ENCODE assay signal across 19 cellular contexts in the genomic region with DNA sequence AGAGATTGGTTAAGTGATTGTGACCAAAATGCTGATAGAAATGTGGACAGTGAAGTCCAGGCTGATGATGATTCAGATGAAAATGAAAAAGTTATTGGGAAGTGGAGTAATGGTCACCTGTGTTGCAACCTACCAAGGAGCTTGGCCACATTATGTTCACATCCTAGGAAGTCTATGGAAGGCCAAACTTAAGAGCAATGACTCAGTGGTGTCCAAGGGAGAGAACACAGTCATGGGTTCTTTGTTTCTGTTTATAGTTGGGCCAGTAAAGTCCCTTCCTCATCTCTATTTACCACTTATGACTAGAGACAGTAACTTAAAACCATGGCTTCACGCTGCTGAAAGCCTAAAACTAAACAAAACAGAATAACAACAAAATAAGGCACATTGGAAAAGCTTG.
A peak's percentile ranks its signal among the peaks of the same experiment; 100 is the strongest.
DNase-seq lines count a peak whose midpoint lies in the region; ATAC-seq, FAIRE-seq and TF ChIP-seq lines count a peak whose summit lies in the region.
"Had no signal": no experiment of that assay in that cellular context is flagged by ENCODE, and none has a peak within 500 bp of the region (broad histone marks: within the 10 kb centered on the region; RNA-seq: fewer than 3 reads in every experiment).

No MANE protein-coding gene starts in this region.

- no peaks in the 10 kb centered on the region for H3K9me3 ChIP-seq in mesenchymal stem cell (ENCODE audit: control insufficient read depth, low read length)
- H3K9me3 ChIP-seq in MG63, result no peaks in the 10 kb centered on the region
- H3K9me3 ChIP-seq: SJCRH30 had no signal

- no peak for ATAC-seq in GM23338
- ATAC-seq: K562 had no signal

- peaks cover 5% of the 10 kb centered on the region for H3K27me3 Mint-ChIP-seq in GM23338 (ENCODE audit: insufficient read depth, low read depth, poor library complexity)

- TF ChIP-seq CTCF in bronchial epithelial cell (IDR thresholded peaks at IDR 0.05; ENCODE audit: insufficient read depth, low read length, severe bottlenecking) (no peak), GM23338 (conservative IDR thresholded peaks at IDR 0.05; ENCODE audit: low read depth in 2 of 2) (no peak)

- H3K4me2 ChIP-seq in mesenchymal stem cell (ENCODE audit: low read length, poor library complexity, severe bottlenecking), result no peak overlapping the region
- no peak overlapping the region for H3K4me2 ChIP-seq in GM23338

- no peak overlapping the region for H3K18ac ChIP-seq in mesenchymal stem cell (ENCODE audit: low read depth in 1 of 2, low read length in 2 of 2)

- H3K9me2 ChIP-seq in GM23338 (ENCODE audit: insufficient read depth), result peaks cover 5% of the 10 kb centered on the region; the same call in 1 of the 2 replicates

- H3K79me2 ChIP-seq in GM23338 (replicated peaks; ENCODE audit: insufficient read depth), result no peaks in the 10 kb centered on the region

- DNase-seq in DMS53 treated with DMSO at 0.1 percent for 48 hours (lab: John Stamatoyannopoulos, UW; ENCODE audit: unreplicated experiment) (peak; percentile 3), LHCN-M2 (ENCODE audit: low read depth) (peak; percentile 33), bronchial epithelial cell (ENCODE audit: low read depth) (peak; percentile 13), mesenchymal stem cell (peak; percentile 46), MG63 (no peak), GM23338 (ENCODE audit: low spot score) (no peak), NOMO-1 (lab: John Stamatoyannopoulos, UW; ENCODE audit: unreplicated experiment in 2 of 2) (no peak)
- DNase-seq in stimulated activated CD4-positive, alpha-beta T cell treated with anti-CD3 and anti-CD28 coated beads, Interleukin-4, amount 100 ng/mL, for 24 hours, result no peak
- DNase-seq: ACHN, C1 segment of cervical spinal cord, DND-41, GDM1, NCI-H1417, NCI-H187 treated with DMSO at 0.1 percent for 48 hours, NCI-H226, NCI-H524 treated with DMSO at 0.1 percent for 48 hours, SJCRH30 had no signal

- no CpG with 5 or more reads among the region's 1 CpG for WGBS in mesenchymal stem cell

- no peaks in the 10 kb centered on the region for H3K36me3 Mint-ChIP-seq in GM23338 (ENCODE audit: low read depth)

- H3K23ac ChIP-seq in mesenchymal stem cell (ENCODE audit: low read length in 2 of 2), result no peak overlapping the region

- H4K8ac ChIP-seq in mesenchymal stem cell (ENCODE audit: low read length), result no peak overlapping the region

- FAIRE-seq in bronchial epithelial cell (lab: Jason Lieb, UNC), result no peak
- FAIRE-seq: D721Med, K562 had no signal

- no peak overlapping the region for H4K91ac ChIP-seq in mesenchymal stem cell (ENCODE audit: low read length)

- H3K4me1 ChIP-seq in mesenchymal stem cell (ENCODE audit: control insufficient read depth, insufficient read depth, low read depth, low read length) (no peaks in the 10 kb centered on the region), GM23338 (ENCODE audit: insufficient read depth) (no peaks in the 10 kb centered on the region)
- H3K4me1 ChIP-seq: SJCRH30 had no signal

- no peaks in the 10 kb centered on the region for H3K79me1 ChIP-seq in mesenchymal stem cell (replicated peaks; ENCODE audit: low read length, poor library complexity, severe bottlenecking)

- H3K14ac ChIP-seq in mesenchymal stem cell (ENCODE audit: low read length in 2 of 2), result no peak overlapping the region

- H3K27ac ChIP-seq in mesenchymal stem cell (ENCODE audit: low read length, poor library complexity, severe bottlenecking) (no peak overlapping the region), GM23338 (ENCODE audit: low read depth) (no peak overlapping the region)
- H3K27ac ChIP-seq: SJCRH30 had no signal

- H2BK12ac ChIP-seq in mesenchymal stem cell (ENCODE audit: low read length in 2 of 2), result no peak overlapping the region

- H3K36me3 ChIP-seq in bronchial epithelial cell (ENCODE audit: control insufficient read depth, insufficient read depth, low read length) (no peaks in the 10 kb centered on the region), mesenchymal stem cell (ENCODE audit: control insufficient read depth in 1 of 2, insufficient read depth in 2 of 2, low read depth in 1 of 2, low read length in 2 of 2) (no peaks in the 10 kb centered on the region), MG63 (no peaks in the 10 kb centered on the region), GM23338 (ENCODE audit: insufficient read depth) (no peaks in the 10 kb centered on the region)
- H3K36me3 ChIP-seq: SJCRH30 had no signal

- H2AFZ ChIP-seq in mesenchymal stem cell (ENCODE audit: low read depth, low read length), result no peak overlapping the region
- no peak overlapping the region for H2AFZ ChIP-seq in GM23338

- no peaks in the 10 kb centered on the region for H3F3A ChIP-seq in GM23338 (replicated peaks; ENCODE audit: low read depth)

- H3K9me3 Mint-ChIP-seq in GM23338, result no peaks in the 10 kb centered on the region

- H2BK5ac ChIP-seq in mesenchymal stem cell (ENCODE audit: low read depth, low read length, poor library complexity, severe bottlenecking), result no peak overlapping the region

- no peak overlapping the region for H2AK5ac ChIP-seq in mesenchymal stem cell (ENCODE audit: low read length, severe bottlenecking)

- H3K4me3 ChIP-seq in bronchial epithelial cell (ENCODE audit: low read depth, low read length) (no peak overlapping the region), mesenchymal stem cell (ENCODE audit: insufficient read depth in 1 of 2, low read depth in 1 of 2, low read length in 2 of 2) (no peak overlapping the region), MG63 (no peak overlapping the region), GM23338 (no peak overlapping the region)
- H3K4me3 ChIP-seq: K562, SJCRH30 had no signal

- no peak overlapping the region for H2BK15ac ChIP-seq in mesenchymal stem cell (ENCODE audit: low read depth, poor library complexity, severe bottlenecking)

- no peaks in the 10 kb centered on the region for H3K27me3 ChIP-seq in bronchial epithelial cell (ENCODE audit: control insufficient read depth, insufficient read depth, low read length)
- H3K27me3 ChIP-seq in mesenchymal stem cell (ENCODE audit: control insufficient read depth in 1 of 2, insufficient read depth in 1 of 2, low read length in 2 of 2), result no peaks in the 10 kb centered on the region
- no peaks in the 10 kb centered on the region for H3K27me3 ChIP-seq in MG63
- H3K27me3 ChIP-seq in GM23338 (ENCODE audit: insufficient read depth), result no peaks in the 10 kb centered on the region
- H3K27me3 ChIP-seq: SJCRH30 had no signal

- no peak overlapping the region for H3K4me3 Mint-ChIP-seq in GM23338

- no peaks in the 10 kb centered on the region for H4K20me1 ChIP-seq in GM23338 (replicated peaks; ENCODE audit: insufficient read depth)

- H3K9ac ChIP-seq in mesenchymal stem cell (ENCODE audit: low read length), result no peak overlapping the region

- no peak overlapping the region for H2BK120ac ChIP-seq in mesenchymal stem cell (ENCODE audit: low read depth, low read length)

- no peaks in the 10 kb centered on the region for H3K4me1 Mint-ChIP-seq in GM23338

- H3K4ac ChIP-seq in mesenchymal stem cell (ENCODE audit: low read depth in 1 of 2, low read length in 2 of 2), result no peak overlapping the region

- H3K27ac Mint-ChIP-seq in GM23338, result no peak overlapping the region

TF ChIP-seq in GM23338, 12 proteins besides CTCF, POLR2A, EP300 and RAD21 (continues in another document):
- TF ChIP-seq STAT1 (IDR thresholded peaks at IDR 0.05; ENCODE audit: unreplicated experiment) (no peak), ZNF331 (CRISPR knock-in tag; IDR thresholded peaks at IDR 0.05; ENCODE audit: low read depth) (no peak), NANOG (IDR thresholded peaks at IDR 0.05; ENCODE audit: borderline replicate concordance) (no peak), EZH2phosphoT487 (IDR thresholded peaks at IDR 0.05; ENCODE audit: unreplicated experiment) (no peak), EZH2 (IDR thresholded peaks at IDR 0.05; ENCODE audit: low read depth, unreplicated experiment) (no peak)

Comparison
In these comparisons a context has a peak if more than half of its experiments do, and no peak if none do; other contexts are left out.
1. DNase-seq: peak in DMS53 treated with DMSO at 0.1 percent for 48 hours (single experiment), LHCN-M2 (single experiment), bronchial epithelial cell (single experiment) and mesenchymal stem cell (single experiment); none in MG63 (single experiment), GM23338 (single experiment), NOMO-1 (0 of 2) and stimulated activated CD4-positive, alpha-beta T cell treated with anti-CD3 and anti-CD28 coated beads, Interleukin-4, amount 100 ng/mL, for 24 hours (single experiment).